In genomic region chr14:33791971-33792370, GRCh38 we compare ENCODE assay signal across 10 cellular contexts.
DNase-seq lines count a peak whose midpoint lies in the region; ATAC-seq and TF ChIP-seq lines count a peak whose summit lies in the region.
"Had no signal": no experiment of that assay in that cellular context is flagged by ENCODE, and none has a peak within 500 bp of the region (broad histone marks: within the 10 kb centered on the region; RNA-seq: fewer than 3 reads in every experiment).

No MANE protein-coding gene starts in this region.

- ATAC-seq in GM18867 (IDR thresholded peaks at IDR 0.05; ENCODE audit: unreplicated experiment) (peak; percentile 84), GM21515 (IDR thresholded peaks at IDR 0.05; ENCODE audit: unreplicated experiment) (peak; percentile 58), HG03108 (IDR thresholded peaks at IDR 0.05; ENCODE audit: unreplicated experiment) (peak; percentile 36), left lung (no peak), Right ventricle myocardium inferior (no peak)

- TF ChIP-seq CTCF in left lung (IDR thresholded peaks at IDR 0.05) (no peak), colonic mucosa (IDR thresholded peaks at IDR 0.05) (no peak)

- H3K4me1 ChIP-seq in left lung (peaks cover 0 to 4% of the 10 kb centered on the region in 2 donors), colonic mucosa (no peaks in the 10 kb centered on the region)

- H3K9me3 ChIP-seq in left lung (no peaks in the 10 kb centered on the region), colonic mucosa (no peaks in the 10 kb centered on the region)
- H3K9me3 ChIP-seq: Caco-2, psoas muscle had no signal

- no peaks in the 10 kb centered on the region for H3K36me3 ChIP-seq in left lung
- H3K36me3 ChIP-seq in colonic mucosa: no peaks in the 10 kb centered on the region

- H3K4me3 ChIP-seq in left lung (no peak overlapping the region), colonic mucosa (no peak overlapping the region)

- H3K27me3 ChIP-seq in left lung (peaks cover 0 to 30% of the 10 kb centered on the region in 2 donors), colonic mucosa (no peaks in the 10 kb centered on the region)

- DNase-seq in kidney tubule cell (ENCODE audit: low spot score) (peak; percentile 21), left lung (no peak), colonic mucosa (no peak), Right ventricle myocardium inferior (ENCODE audit: missing footprints) (no peak), NCI-H1105 treated with DMSO at 0.1 percent for 48 hours (lab: John Stamatoyannopoulos, UW) (no peak)

- H3K27ac ChIP-seq in left lung (no peak overlapping the region), colonic mucosa (no peak overlapping the region)
- H3K27ac ChIP-seq: psoas muscle had no signal

- intact Hi-C loops in left lung (cut with DNase I) (loop anchor here in 1 of 2 donors (10.0 kb wide), 1 partner anchor 1217 kb away; no protein-coding TSS in a partner anchor), colonic mucosa (cut with DNase I) (loop anchor here (5.0 to 10.0 kb wide), 3 partner anchors 315 to 1215 kb away; no protein-coding TSS in a partner anchor), Right ventricle myocardium inferior (cut with DNase I) (loop anchor here (5.0 to 10.0 kb wide), 3 partner anchors 115 to 1215 kb away; no protein-coding TSS in a partner anchor)

- no peak overlapping the region for H3K9ac ChIP-seq in colonic mucosa (ENCODE audit: low read depth in 2 of 2, low read length in 2 of 2)

Comparison
In these comparisons a context has a peak if more than half of its experiments do, and no peak if none do; other contexts are left out.
1. ATAC-seq: peak in GM18867 (single experiment), GM21515 (single experiment) and HG03108 (single experiment); none in left lung (single experiment) and Right ventricle myocardium inferior (single experiment).